ENCODE assay signal across 1 cellular context in genomic region chr1:231093158-231093922, GRCh38.
TF ChIP-seq lines count a peak whose summit lies in the region.

No MANE protein-coding gene starts in this region.

TF ChIP-seq in K562, 482 proteins besides CTCF, POLR2A, EP300 and RAD21 (continued from another document):
- TF ChIP-seq DEAF1 (CRISPR knock-in tag; IDR thresholded peaks at IDR 0.05), result peak; percentile 50
- 0 out of 2 replicates have a peak, but pooled peaks have one; percentile 4 for TF ChIP-seq USF2 (CRISPR knock-in tag; IDR thresholded peaks at IDR 0.05)
- 0 out of 2 replicates have a peak, but pooled peaks have one; percentile 13 for TF ChIP-seq ZFX (CRISPR knock-in tag; IDR thresholded peaks at IDR 0.05)
